1 cellular context compared by ENCODE assay signal in genomic region chr6:90212274-90212673, GRCh38.
TF ChIP-seq lines count a peak whose summit lies in the region.

No MANE protein-coding gene starts in this region.

TF ChIP-seq in K562, 482 proteins besides CTCF, POLR2A, EP300 and RAD21 (continued from another document):
- TF ChIP-seq, protein P1, sequence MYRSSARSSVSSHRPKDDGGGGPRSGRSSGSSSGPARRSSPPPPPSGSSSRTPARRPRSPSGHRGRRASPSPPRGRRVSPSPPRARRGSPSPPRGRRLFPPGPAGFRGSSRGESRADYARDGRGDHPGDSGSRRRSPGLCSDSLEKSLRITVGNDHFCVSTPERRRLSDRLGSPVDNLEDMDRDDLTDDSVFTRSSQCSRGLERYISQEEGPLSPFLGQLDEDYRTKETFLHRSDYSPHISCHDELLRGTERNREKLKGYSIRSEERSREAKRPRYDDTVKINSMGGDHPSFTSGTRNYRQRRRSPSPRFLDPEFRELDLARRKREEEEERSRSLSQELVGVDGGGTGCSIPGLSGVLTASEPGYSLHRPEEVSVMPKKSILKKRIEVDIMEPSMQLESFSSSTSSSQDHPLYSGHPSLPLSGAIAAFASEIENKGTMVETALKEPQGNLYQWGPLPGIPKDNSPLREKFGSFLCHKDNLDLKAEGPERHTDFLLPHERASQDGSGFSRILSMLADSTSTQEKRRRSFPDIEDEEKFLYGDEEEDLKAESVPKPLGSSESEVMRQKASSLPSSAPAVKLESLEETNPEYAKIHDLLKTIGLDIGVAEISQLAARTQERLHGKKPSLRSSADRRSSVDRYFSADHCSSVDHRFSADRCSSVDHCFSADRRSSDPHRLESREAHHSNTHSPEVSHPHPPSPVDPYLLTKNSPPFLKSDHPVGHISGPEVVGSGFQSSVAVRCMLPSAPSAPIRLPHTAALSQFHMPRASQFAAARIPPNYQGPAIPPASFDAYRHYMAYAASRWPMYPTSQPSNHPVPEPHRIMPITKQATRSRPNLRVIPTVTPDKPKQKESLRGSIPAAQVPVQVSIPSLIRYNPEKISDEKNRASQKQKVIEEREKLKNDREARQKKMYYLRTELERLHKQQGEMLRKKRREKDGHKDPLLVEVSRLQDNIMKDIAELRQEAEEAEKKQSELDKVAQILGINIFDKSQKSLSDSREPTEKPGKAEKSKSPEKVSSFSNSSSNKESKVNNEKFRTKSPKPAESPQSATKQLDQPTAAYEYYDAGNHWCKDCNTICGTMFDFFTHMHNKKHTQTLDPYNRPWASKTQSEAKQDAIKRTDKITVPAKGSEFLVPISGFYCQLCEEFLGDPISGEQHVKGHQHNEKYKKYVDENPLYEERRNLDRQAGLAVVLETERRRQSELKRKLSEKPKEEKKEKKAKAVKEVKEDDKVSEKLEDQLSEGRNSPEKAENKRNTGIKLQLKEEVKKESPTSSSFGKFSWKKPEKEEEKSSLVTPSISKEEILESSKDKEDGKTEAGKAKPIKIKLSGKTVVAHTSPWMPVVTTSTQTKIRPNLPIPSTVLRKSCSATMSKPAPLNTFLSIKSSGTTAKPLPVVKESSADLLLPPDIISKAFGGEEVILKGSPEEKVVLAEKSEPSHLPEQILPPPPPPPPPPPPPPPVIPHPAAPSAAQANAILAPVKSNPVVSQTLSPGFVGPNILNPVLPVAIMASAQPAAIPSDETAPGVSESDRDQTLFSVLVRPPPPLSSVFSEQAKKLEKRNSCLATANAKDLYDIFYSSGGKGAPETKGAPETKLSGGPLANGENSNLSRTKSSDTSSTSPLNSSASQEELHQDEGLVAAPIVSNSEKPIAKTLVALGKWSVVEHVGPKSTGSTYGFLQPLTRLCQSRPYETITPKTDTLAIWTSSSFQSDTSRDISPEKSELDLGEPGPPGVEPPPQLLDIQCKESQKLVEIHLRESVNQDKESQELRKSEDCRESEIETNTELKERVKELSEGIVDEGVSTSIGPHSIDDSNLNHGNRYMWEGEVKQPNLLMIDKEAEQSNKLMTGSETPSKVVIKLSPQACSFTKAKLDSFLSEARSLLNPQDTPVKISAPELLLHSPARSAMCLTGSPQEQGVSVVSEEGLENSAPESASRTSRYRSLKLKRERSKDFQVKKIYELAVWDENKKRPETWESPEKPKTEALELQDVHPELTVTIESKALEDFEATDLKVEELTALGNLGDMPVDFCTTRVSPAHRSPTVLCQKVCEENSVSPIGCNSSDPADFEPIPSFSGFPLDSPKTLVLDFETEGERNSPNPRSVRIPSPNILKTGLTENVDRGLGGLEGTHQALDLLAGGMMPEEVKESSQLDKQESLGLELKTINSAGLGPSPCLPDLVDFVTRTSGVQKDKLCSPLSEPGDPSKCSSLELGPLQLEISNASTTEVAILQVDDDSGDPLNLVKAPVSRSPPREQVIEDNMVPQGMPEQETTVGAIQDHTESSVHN (IDR thresholded peaks at IDR 0.05; ENCODE audit: borderline replicate concordance in 1 of 2, low read depth in 1 of 2), result no peak
- TF ChIP-seq XRCC4 (IDR thresholded peaks at IDR 0.05; ENCODE audit: extremely low read depth, insufficient read depth, insufficient read length), result no peak
- TF ChIP-seq DEAF1 (CRISPR knock-in tag; IDR thresholded peaks at IDR 0.05), result 0 out of 2 replicates have a peak, but pooled peaks have one; percentile 6
